In genomic region chr9:128282500-128282899, GRCh38 we compare ENCODE assay signal across 33 cellular contexts. TPM values are rescaled to one million over a fixed set of nuclear protein-coding genes. Genes with fewer than 3 reads are reported as not detected.
DNase-seq lines count a peak whose midpoint lies in the region; ATAC-seq and TF ChIP-seq lines count a peak whose summit lies in the region.
"Had no signal": no experiment of that assay in that cellular context is flagged by ENCODE, and none has a peak within 500 bp of the region (broad histone marks: within the 10 kb centered on the region; RNA-seq: fewer than 3 reads in every experiment).

No MANE protein-coding gene starts in this region.

- WGBS in mesendoderm (ENCODE audit: extremely low coverage, insufficient coverage, low lambda C conversion rate): no CpG with 5 or more reads among the region's 6 CpGs

- no peak overlapping the region for H2AK5ac ChIP-seq in mesendoderm (ENCODE audit: low read length)

- peak; percentile 98 for DNase-seq in ELR (ENCODE audit: low read depth)
- no peak for DNase-seq in RWPE1 (ENCODE audit: low spot score)
- peak; percentile 74 for DNase-seq in dermis blood vessel endothelial cell
- DNase-seq in mesendoderm: no peak
- DNase-seq in activated T-helper 2 cell treated with anti-CD3 and anti-CD28 coated beads, Interferon-gamma antibody, Interleukin-2, Interleukin-4, amounts not matched to agents 10 μg/mL and 5 μg/mL and 100 μg/mL, durations not matched to agents 14 hours and 24 hours and 36 hours (ENCODE audit: low spot score): no peak
- DNase-seq in NOMO-1 treated with DMSO at 0.1 percent for 48 hours (lab: John Stamatoyannopoulos, UW; ENCODE audit: unreplicated experiment): no peak
- DNase-seq in activated CD8-positive, alpha-beta memory T cell treated with anti-CD3 and anti-CD28 coated beads, Interleukin-2, amount 50 U/mL, for 48 hours: no peak
- DNase-seq: ACHN; activated CD4-positive, alpha-beta T cell treated with anti-CD3 and anti-CD28 coated beads for 1 hour; activated CD8-positive, alpha-beta T cell treated with anti-CD3 and anti-CD28 coated beads for 36 hours; C1 segment of cervical spinal cord; Calu3; cerebellar nuclear complex; DND-41; heart right ventricle; KBM-7; NCI-H1105; NCI-H2029; NCI-H69; stimulated activated CD4-positive, alpha-beta T cell treated with anti-CD3 and anti-CD28 coated beads, Interleukin-4, amount 100 ng/mL, for 4 hours had no signal

- H3K4me3 ChIP-seq in mesendoderm (ENCODE audit: low read length): no peak overlapping the region
- H3K4me3 ChIP-seq: ascending aorta, GM12878, HAP-1, heart right ventricle, lung, SK-N-MC, suprapubic skin had no signal

- H3K4me3 Mint-ChIP-seq in activated T-helper 2 cell treated with anti-CD3 and anti-CD28 coated beads, Interferon-gamma antibody, Interleukin-2, Interleukin-4, amounts not matched to agents 10 μg/mL and 5 μg/mL and 100 μg/mL, durations not matched to agents 14 hours and 24 hours and 36 hours (ENCODE audit: low read depth): no peak overlapping the region
- H3K4me3 Mint-ChIP-seq: activated CD8-positive, alpha-beta T cell treated with anti-CD3 and anti-CD28 coated beads for 36 hours; activated naive CD8-positive, alpha-beta T cell; neural crest cell; stimulated activated memory B cell treated with anti-CD40 and anti-IgM and Interleukin-4, amounts not matched to agents 10 μg/mL and 1 μg/mL and 100 μg/mL, for 72 hours had no signal

- H3K23ac ChIP-seq in mesendoderm (ENCODE audit: low read length): peak overlapping the region; percentile 45

- no peak overlapping the region for H3K4me2 ChIP-seq in mesendoderm (ENCODE audit: low read length)

- H2BK5ac ChIP-seq in mesendoderm (ENCODE audit: low read length): no peak overlapping the region

- H3K4me1 Mint-ChIP-seq in activated T-helper 2 cell treated with anti-CD3 and anti-CD28 coated beads, Interferon-gamma antibody, Interleukin-2, Interleukin-4, amounts not matched to agents 10 μg/mL and 5 μg/mL and 100 μg/mL, durations not matched to agents 14 hours and 24 hours and 36 hours (ENCODE audit: low read depth): peaks cover 11% of the 10 kb centered on the region
- H3K4me1 Mint-ChIP-seq: neural crest cell had no signal

- no peaks in the 10 kb centered on the region for H3K27me3 Mint-ChIP-seq in activated T-helper 2 cell treated with anti-CD3 and anti-CD28 coated beads, Interferon-gamma antibody, Interleukin-2, Interleukin-4, amounts not matched to agents 10 μg/mL and 5 μg/mL and 100 μg/mL, durations not matched to agents 14 hours and 24 hours and 36 hours (ENCODE audit: low read depth)
- H3K27me3 Mint-ChIP-seq: activated CD8-positive, alpha-beta T cell treated with anti-CD3 and anti-CD28 coated beads for 36 hours; activated naive CD8-positive, alpha-beta T cell; stimulated activated memory B cell treated with anti-CD40 and anti-IgM and Interleukin-4, amounts not matched to agents 10 μg/mL and 1 μg/mL and 100 μg/mL, for 72 hours had no signal

- POLR2A ChIA-PET in RWPE1 (lab: Yijun Ruan, JAX; ENCODE audit: low non-redundant PET): no interaction called here

- no peak overlapping the region for H3K4ac ChIP-seq in mesendoderm (ENCODE audit: low read depth, low read length)

- intact Hi-C loops in activated T-helper 2 cell treated with anti-CD3 and anti-CD28 coated beads, Interferon-gamma antibody, Interleukin-2, Interleukin-4, amounts not matched to agents 10 μg/mL and 5 μg/mL and 100 μg/mL, durations not matched to agents 14 hours and 24 hours and 36 hours (cut with micrococcal nuclease): no loop called here

- no peak overlapping the region for H3K56ac ChIP-seq in mesendoderm (ENCODE audit: low read length)

- H4K8ac ChIP-seq in mesendoderm (ENCODE audit: low read depth, low read length): no peak overlapping the region

- H3K27ac ChIP-seq in RWPE1 (peak overlapping the region; percentile 1; the same call in 1 of the 2 replicates), mesendoderm (ENCODE audit: low read depth, low read length) (no peak overlapping the region)
- H3K27ac ChIP-seq: ascending aorta, epithelial cell of prostate, foreskin keratinocyte, heart right ventricle, SK-N-MC, suprapubic skin had no signal

- H3K9ac ChIP-seq in mesendoderm (ENCODE audit: low read length): no peak overlapping the region

- no peaks in the 10 kb centered on the region for H3K79me2 ChIP-seq in mesendoderm (ENCODE audit: control insufficient read depth, insufficient read depth, low read length)

- ATAC-seq in GM18517 (IDR thresholded peaks at IDR 0.05; ENCODE audit: unreplicated experiment): no peak
- ATAC-seq: activated CD8-positive, alpha-beta T cell treated with anti-CD3 and anti-CD28 coated beads for 36 hours; foreskin keratinocyte; GM12878; heart right ventricle; sciatic nerve; stimulated activated memory B cell treated with anti-CD40 and anti-IgM and Interleukin-4, amounts not matched to agents 10 μg/mL and 1 μg/mL and 100 μg/mL, for 72 hours had no signal

- no peaks in the 10 kb centered on the region for H3K4me1 ChIP-seq in mesendoderm (ENCODE audit: control insufficient read depth, low read depth, low read length)
- H3K4me1 ChIP-seq: foreskin keratinocyte, HAP-1 had no signal

- TF ChIP-seq CTCF in RWPE1 (conservative IDR thresholded peaks at IDR 0.05; ENCODE audit: low read depth): no peak

- H3K79me1 ChIP-seq in mesendoderm (ENCODE audit: low read length): peaks cover 1% of the 10 kb centered on the region

- H3K36me3 Mint-ChIP-seq in activated T-helper 2 cell treated with anti-CD3 and anti-CD28 coated beads, Interferon-gamma antibody, Interleukin-2, Interleukin-4, amounts not matched to agents 10 μg/mL and 5 μg/mL and 100 μg/mL, durations not matched to agents 14 hours and 24 hours and 36 hours (ENCODE audit: low read depth): no peaks in the 10 kb centered on the region

- CTCF ChIA-PET in RWPE1 (lab: Yijun Ruan, JAX): no interaction called here

- H3K18ac ChIP-seq in mesendoderm (ENCODE audit: low read length): no peak overlapping the region

- H4K5ac ChIP-seq in mesendoderm (ENCODE audit: low read length): no peak overlapping the region

- H2BK120ac ChIP-seq in mesendoderm (ENCODE audit: low read depth, low read length): no peak overlapping the region

- no peaks in the 10 kb centered on the region for H3K9me3 Mint-ChIP-seq in activated T-helper 2 cell treated with anti-CD3 and anti-CD28 coated beads, Interferon-gamma antibody, Interleukin-2, Interleukin-4, amounts not matched to agents 10 μg/mL and 5 μg/mL and 100 μg/mL, durations not matched to agents 14 hours and 24 hours and 36 hours
- H3K9me3 Mint-ChIP-seq: activated CD8-positive, alpha-beta T cell treated with anti-CD3 and anti-CD28 coated beads for 36 hours; neural crest cell; stimulated activated memory B cell treated with anti-CD40 and anti-IgM and Interleukin-4, amounts not matched to agents 10 μg/mL and 1 μg/mL and 100 μg/mL, for 72 hours had no signal

- no peak overlapping the region for H2BK15ac ChIP-seq in mesendoderm (replicated peaks; ENCODE audit: low read depth)

- H3K27me3 ChIP-seq in mesendoderm (ENCODE audit: insufficient read depth, low read length, poor library complexity): no peaks in the 10 kb centered on the region
- H3K27me3 ChIP-seq: ascending aorta, foreskin keratinocyte, heart right ventricle, suprapubic skin had no signal

- no peaks in the 10 kb centered on the region for H3K36me3 ChIP-seq in mesendoderm (ENCODE audit: control insufficient read depth, insufficient read depth, low read length)

- H3K27ac Mint-ChIP-seq in activated T-helper 2 cell treated with anti-CD3 and anti-CD28 coated beads, Interferon-gamma antibody, Interleukin-2, Interleukin-4, amounts not matched to agents 10 μg/mL and 5 μg/mL and 100 μg/mL, durations not matched to agents 14 hours and 24 hours and 36 hours: no peak overlapping the region
- H3K27ac Mint-ChIP-seq: activated CD8-positive, alpha-beta T cell treated with anti-CD3 and anti-CD28 coated beads for 36 hours; activated naive CD8-positive, alpha-beta T cell; stimulated activated memory B cell treated with anti-CD40 and anti-IgM and Interleukin-4, amounts not matched to agents 10 μg/mL and 1 μg/mL and 100 μg/mL, for 72 hours had no signal

RNA-seq across cellular contexts. Expression of gene SWI5, which starts 6.4 kb away (rescaled TPM):
- 26.9 and 29.1 TPM in 2 replicates for total RNA-seq in dermis blood vessel endothelial cell
- polyA plus RNA-seq in mesendoderm (2013, experiment 1 of 2): 24.0 TPM
- polyA plus RNA-seq in mesendoderm (2013, experiment 2 of 2): 25.1 TPM
- total RNA-seq in activated T-helper 2 cell treated with anti-CD3 and anti-CD28 coated beads, Interferon-gamma antibody, Interleukin-2, Interleukin-4, amounts not matched to agents 10 μg/mL and 5 μg/mL and 100 μg/mL, durations not matched to agents 14 hours and 24 hours and 36 hours: 13.5 and 13.7 TPM in 2 replicates

RNA-seq across cellular contexts. Expression of gene GOLGA2, which starts 6.7 kb away (rescaled TPM):
- 68.6 and 76.2 TPM in 2 replicates for total RNA-seq in dermis blood vessel endothelial cell
- 27.1 TPM for polyA plus RNA-seq in mesendoderm (2013, experiment 1 of 2)
- polyA plus RNA-seq in mesendoderm (2013, experiment 2 of 2): 28.3 TPM
- total RNA-seq in activated T-helper 2 cell treated with anti-CD3 and anti-CD28 coated beads, Interferon-gamma antibody, Interleukin-2, Interleukin-4, amounts not matched to agents 10 μg/mL and 5 μg/mL and 100 μg/mL, durations not matched to agents 14 hours and 24 hours and 36 hours: 44.0 and 47.9 TPM in 2 replicates

RNA-seq across cellular contexts. Expression of gene TRUB2, which starts 39.7 kb away (rescaled TPM):
- total RNA-seq in dermis blood vessel endothelial cell: 16.2 and 24.9 TPM in 2 replicates
- 27.3 TPM for polyA plus RNA-seq in mesendoderm (2013, experiment 1 of 2)
- polyA plus RNA-seq in mesendoderm (2013, experiment 2 of 2): 25.6 TPM
- 33.5 and 36.1 TPM in 2 replicates for total RNA-seq in activated T-helper 2 cell treated with anti-CD3 and anti-CD28 coated beads, Interferon-gamma antibody, Interleukin-2, Interleukin-4, amounts not matched to agents 10 μg/mL and 5 μg/mL and 100 μg/mL, durations not matched to agents 14 hours and 24 hours and 36 hours

RNA-seq across cellular contexts. Expression of gene COQ4, which starts 40.1 kb away (rescaled TPM):
- 29.2 and 35.6 TPM in 2 replicates for total RNA-seq in dermis blood vessel endothelial cell
- 32.5 TPM for polyA plus RNA-seq in mesendoderm (2013, experiment 1 of 2)
- 31.6 TPM for polyA plus RNA-seq in mesendoderm (2013, experiment 2 of 2)
- total RNA-seq in activated T-helper 2 cell treated with anti-CD3 and anti-CD28 coated beads, Interferon-gamma antibody, Interleukin-2, Interleukin-4, amounts not matched to agents 10 μg/mL and 5 μg/mL and 100 μg/mL, durations not matched to agents 14 hours and 24 hours and 36 hours: 49.6 and 52.2 TPM in 2 replicates

RNA-seq across cellular contexts. Expression of gene SLC27A4, which starts 57.8 kb away (rescaled TPM):
- 34.5 and 38.8 TPM in 2 replicates for total RNA-seq in dermis blood vessel endothelial cell
- 19.7 TPM for polyA plus RNA-seq in mesendoderm (2013, experiment 1 of 2)
- polyA plus RNA-seq in mesendoderm (2013, experiment 2 of 2): 19.5 TPM
- total RNA-seq in activated T-helper 2 cell treated with anti-CD3 and anti-CD28 coated beads, Interferon-gamma antibody, Interleukin-2, Interleukin-4, amounts not matched to agents 10 μg/mL and 5 μg/mL and 100 μg/mL, durations not matched to agents 14 hours and 24 hours and 36 hours: 30.5 and 32.0 TPM in 2 replicates

Comparison
In these comparisons a context has a peak if more than half of its experiments do, and no peak if none do; other contexts are left out.
1. DNase-seq: peak in ELR (single experiment) and dermis blood vessel endothelial cell (single experiment); none in RWPE1 (single experiment), mesendoderm (single experiment), activated T-helper 2 cell treated with anti-CD3 and anti-CD28 coated beads, Interferon-gamma antibody, Interleukin-2, Interleukin-4, amounts not matched to agents 10 μg/mL and 5 μg/mL and 100 μg/mL, durations not matched to agents 14 hours and 24 hours and 36 hours (single experiment), NOMO-1 treated with DMSO at 0.1 percent for 48 hours (single experiment) and activated CD8-positive, alpha-beta memory T cell treated with anti-CD3 and anti-CD28 coated beads, Interleukin-2, amount 50 U/mL, for 48 hours (single experiment).